1 cellular context compared by ENCODE assay signal in genomic region chr17:1649844-1650409, GRCh38.
TF ChIP-seq lines count a peak whose summit lies in the region.

RILP (minus strand) TSS chr17:1649866; CDS start chr17:1649804, 62 bp downstream.

TF ChIP-seq in K562, 482 proteins besides CTCF, POLR2A, EP300 and RAD21 (continued from another document):
- TF ChIP-seq ZNF584 (CRISPR knock-in tag; IDR thresholded peaks at IDR 0.05; ENCODE audit: low read depth), result no peak
- no peak for TF ChIP-seq DACH1 (IDR thresholded peaks at IDR 0.05; ENCODE audit: partially characterized antibody)
- TF ChIP-seq NR2F6 (CRISPR knock-in tag; IDR thresholded peaks at IDR 0.05), result no peak
- TF ChIP-seq TRIM28 (IDR thresholded peaks at IDR 0.05), result no peak
TF ChIP-seq in K562: peak in this region for 119.
